In genomic region chr12:45122776-45123380, GRCh38 we compare ENCODE assay signal across 9 cellular contexts.
DNase-seq lines count a peak whose midpoint lies in the region; ATAC-seq and TF ChIP-seq lines count a peak whose summit lies in the region.
"Had no signal": no experiment of that assay in that cellular context is flagged by ENCODE, and none has a peak within 500 bp of the region (broad histone marks: within the 10 kb centered on the region; RNA-seq: fewer than 3 reads in every experiment).

No MANE protein-coding gene starts in this region.

- no peak overlapping the region for H2AFZ ChIP-seq in neural progenitor cell (replicated peaks)

- H3K4me3 Mint-ChIP-seq in neural progenitor cell: no peak overlapping the region

- H3K9me3 ChIP-seq in neural progenitor cell (ENCODE audit: low read depth) (no peaks in the 10 kb centered on the region), tibial artery (no peaks in the 10 kb centered on the region)

- H3K4me1 Mint-ChIP-seq in neural progenitor cell: no peaks in the 10 kb centered on the region

- no peaks in the 10 kb centered on the region for H3K36me3 Mint-ChIP-seq in neural progenitor cell

- H3K27me3 ChIP-seq in neural progenitor cell: no peaks in the 10 kb centered on the region
- no peaks in the 10 kb centered on the region for H3K27me3 ChIP-seq in tibial artery

- no peaks in the 10 kb centered on the region for H3K36me3 ChIP-seq in neural progenitor cell
- no peaks in the 10 kb centered on the region for H3K36me3 ChIP-seq in tibial artery

- no peaks in the 10 kb centered on the region for H3K79me2 ChIP-seq in neural progenitor cell (ENCODE audit: low read depth)

- H3K4me3 ChIP-seq in neural progenitor cell (no peak overlapping the region), tibial artery (no peak overlapping the region)

- H3K9ac ChIP-seq in neural progenitor cell: no peak overlapping the region

- H3F3A ChIP-seq in neural progenitor cell (ENCODE audit: low read depth): no peaks in the 10 kb centered on the region

- TF ChIP-seq CTCF in GM10266 (IDR thresholded peaks at IDR 0.05; ENCODE audit: control insufficient read depth, insufficient read depth, low read depth, missing control alignments) (peak; percentile 17), neural progenitor cell (IDR thresholded peaks at IDR 0.05) (peak; percentile 82), tibial artery (IDR thresholded peaks at IDR 0.05) (no peak)

- no peak overlapping the region for H3K4me2 ChIP-seq in neural progenitor cell

- H3K9me3 Mint-ChIP-seq in neural progenitor cell: no peaks in the 10 kb centered on the region

- DNase-seq in GM10266 (ENCODE audit: extremely low spot score) (no peak), NCI-H1694 treated with DMSO at 0.1 percent for 48 hours (lab: John Stamatoyannopoulos, UW) (peak; percentile 47), cerebellar cortex (ENCODE audit: low spot score) (peak; percentile 39), neural progenitor cell (ENCODE audit: low spot score) (peak; percentile 52), tibial artery (no peak), germinal center (ENCODE audit: low spot score) (no peak)
- no peak for DNase-seq in activated T-cell treated with anti-CD3 and anti-CD28 coated beads, Interleukin-2, amount 50 U/mL, for 48 hours
- DNase-seq: stimulated activated naive CD4-positive, alpha-beta T cell had no signal

- H3K27me3 Mint-ChIP-seq in neural progenitor cell (ENCODE audit: insufficient read depth, low read depth): peaks cover 7% of the 10 kb centered on the region

- intact Hi-C loops in tibial artery (cut with DNase I; ENCODE audit: low total_unique reads): no loop called here

- H3K27ac Mint-ChIP-seq in neural progenitor cell: no peak overlapping the region

- no peak for ATAC-seq in GM21529 (IDR thresholded peaks at IDR 0.05; ENCODE audit: unreplicated experiment)

- H3K4me1 ChIP-seq in neural progenitor cell (peaks cover 7% of the 10 kb centered on the region), tibial artery (no peaks in the 10 kb centered on the region)

- H4K20me1 ChIP-seq in neural progenitor cell (ENCODE audit: low read depth): no peaks in the 10 kb centered on the region

- H3K27ac ChIP-seq in neural progenitor cell: no peak overlapping the region
- no peak overlapping the region for H3K27ac ChIP-seq in tibial artery

Comparison
In these comparisons a context has a peak if more than half of its experiments do, and no peak if none do; other contexts are left out.
1. DNase-seq: peak in NCI-H1694 treated with DMSO at 0.1 percent for 48 hours (single experiment), cerebellar cortex (single experiment) and neural progenitor cell (single experiment); none in GM10266 (single experiment), tibial artery (0 of 2), germinal center (single experiment) and activated T-cell treated with anti-CD3 and anti-CD28 coated beads, Interleukin-2, amount 50 U/mL, for 48 hours (0 of 2).
2. CTCF ChIP-seq: peak in GM10266 (single experiment) and neural progenitor cell (single experiment); none in tibial artery (0 of 2).